In genomic region chr2:119553687-119554344, GRCh38 we compare ENCODE assay signal across 2 cellular contexts.
TF ChIP-seq lines count a peak whose summit lies in the region.

No MANE protein-coding gene starts in this region.

TF ChIP-seq in GM23338, 12 proteins besides CTCF, POLR2A, EP300 and RAD21:
- TF ChIP-seq REST (IDR thresholded peaks at IDR 0.05; ENCODE audit: unreplicated experiment), result no peak
- no peak for TF ChIP-seq NANOG (IDR thresholded peaks at IDR 0.05; ENCODE audit: borderline replicate concordance)
- TF ChIP-seq STAT1 (IDR thresholded peaks at IDR 0.05; ENCODE audit: unreplicated experiment), result no peak

TF ChIP-seq in HepG2, 621 proteins besides CTCF, POLR2A, EP300 and RAD21:
- TF ChIP-seq NCOA2 (CRISPR knock-in tag; IDR thresholded peaks at IDR 0.05) (peak; percentile 16; the same call in 1 of the 2 replicates), CEBPB (IDR thresholded peaks at IDR 0.05; ENCODE audit: borderline replicate concordance, low read depth, low read length) (peak; percentile 13; the same call in 1 of the 2 replicates), ATF1 (CRISPR knock-in tag; IDR thresholded peaks at IDR 0.05) (no peak), ZFP36 (IDR thresholded peaks at IDR 0.05; ENCODE audit: borderline replicate concordance, low read depth, low read length, partially characterized antibody) (no peak), HOXA9 (CRISPR knock-in tag; IDR thresholded peaks at IDR 0.05; ENCODE audit: borderline replicate concordance) (no peak), KDM5A (IDR thresholded peaks at IDR 0.05; ENCODE audit: borderline replicate concordance, low read length) (no peak)
